In the genomic region with DNA sequence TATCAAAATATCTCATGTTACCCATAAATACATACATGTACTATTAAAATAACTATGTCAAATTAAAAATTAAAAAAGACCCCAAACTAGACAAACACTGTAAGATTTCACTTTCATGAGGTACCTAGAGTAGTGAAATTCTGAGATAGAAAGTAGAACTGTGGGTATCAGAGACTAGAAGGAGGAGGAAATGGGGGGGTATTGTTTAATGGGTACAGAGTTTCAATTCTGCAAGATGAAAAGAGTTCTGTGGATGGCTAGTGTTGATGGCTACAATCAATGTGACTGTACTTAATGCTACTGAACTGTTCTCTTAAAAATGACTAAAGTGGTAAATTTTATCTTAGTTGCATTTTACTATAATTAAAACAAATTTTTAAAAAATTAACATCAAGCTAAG, we compare ENCODE assay signal across 12 cellular contexts. TPM values are rescaled to one million over a fixed set of nuclear protein-coding genes. Genes with fewer than 3 reads are reported as not detected.
DNase-seq lines count a peak whose midpoint lies in the region; ATAC-seq and TF ChIP-seq lines count a peak whose summit lies in the region.
"Had no signal": no experiment of that assay in that cellular context is flagged by ENCODE, and none has a peak within 500 bp of the region (broad histone marks: within the 10 kb centered on the region; RNA-seq: fewer than 3 reads in every experiment).

No MANE protein-coding gene starts in this region.

- no peak overlapping the region for H3K4me3 ChIP-seq in heart left ventricle
- H3K4me3 ChIP-seq: SJCRH30, thyroid gland had no signal

- DNase-seq in activated CD4-positive, CD25-positive, alpha-beta regulatory T cell (lab: John Stamatoyannopoulos, UW): no peak
- DNase-seq in naive B cell (peak; percentile 25), H4 (ENCODE audit: low spot score) (no peak), heart left ventricle (no peak), NOMO-1 treated with dmso at 0.1 percent for 144 hours (lab: John Stamatoyannopoulos, UW; ENCODE audit: unreplicated experiment) (no peak)
- DNase-seq: 8988T, NCI-H187, SJCRH30, thyroid gland had no signal

- peaks cover 16 to 26% of the 10 kb centered on the region in 2 donors for H3K36me3 Mint-ChIP-seq in naive B cell

- peaks cover 5 to 26% (median 17%) of the 10 kb centered on the region in 7 donors for H3K9me3 Mint-ChIP-seq in naive B cell

- peaks cover 68 to 79% (median 70%) of the 10 kb centered on the region in 3 donors for H3K4me1 Mint-ChIP-seq in naive B cell

- TF ChIP-seq CTCF in heart left ventricle (IDR thresholded peaks at IDR 0.05): no peak

- H3K27ac ChIP-seq in heart left ventricle: no peak overlapping the region
- H3K27ac ChIP-seq: SJCRH30, thyroid gland had no signal

- H3K9me3 ChIP-seq in heart left ventricle: peaks cover 0 to 21% (median 5%) of the 10 kb centered on the region in 12 donors
- H3K9me3 ChIP-seq: SJCRH30, thyroid gland had no signal

- no peak for TF ChIP-seq POLR2A in heart left ventricle (IDR thresholded peaks at IDR 0.05)

- intact Hi-C loops in heart left ventricle (cut with DNase I): no loop called here

- peak overlapping the region in 4 of 6 donors; percentile 53 to 85 (median 78) for H3K27ac Mint-ChIP-seq in naive B cell

- ATAC-seq in activated CD4-positive, CD25-positive, alpha-beta regulatory T cell treated with anti-CD3 and anti-CD28 coated beads, Interleukin-2, amount 50 U/mL, for 24 hours: peak; percentile 73 to 76
- ATAC-seq in GM21737 (IDR thresholded peaks at IDR 0.05; ENCODE audit: unreplicated experiment) (peak; percentile 51), HG03442 (IDR thresholded peaks at IDR 0.05; ENCODE audit: unreplicated experiment) (peak; percentile 53), naive B cell (ENCODE audit: low read depth in 2 of 2) (peak; percentile 89 to 92), heart left ventricle (no peak)

- H3K4me1 ChIP-seq in heart left ventricle: peaks cover 0 to 47% (median 18%) of the 10 kb centered on the region in 12 donors
- H3K4me1 ChIP-seq: SJCRH30 had no signal

- H3K4me3 Mint-ChIP-seq in naive B cell: peak overlapping the region in 7 of 8 donors; percentile 43 to 86 (median 74)

- H3K27me3 Mint-ChIP-seq in naive B cell: no peaks in the 10 kb centered on the region

- no peaks in the 10 kb centered on the region for H3K27me3 ChIP-seq in heart left ventricle
- H3K27me3 ChIP-seq: SJCRH30, thyroid gland had no signal

- H3K36me3 ChIP-seq in heart left ventricle: no peaks in the 10 kb centered on the region
- H3K36me3 ChIP-seq: thyroid gland had no signal

RNA-seq across cellular contexts. Expression of gene RFX7, which starts 36.6 kb away (rescaled TPM):
- polyA plus RNA-seq in naive B cell (ENCODE audit: low read depth in 6 of 6): 1 to 10 TPM; 1.4 to 5.4 (median 3.8) TPM
- total RNA-seq in H4 (2014; rRNA removed; shearing (Covaris generic)): 4.1 and 4.9 TPM in 2 replicates
- total RNA-seq in heart left ventricle: 10 to 100 TPM in 4 of 9 donors, 1 to 10 TPM in 5; 6.0 to 15.2 (median 8.2) TPM
- polyA plus RNA-seq in heart left ventricle: 1 to 10 TPM in 1 of 2 donors, under 1 TPM in 1; 0.91 to 2.1 TPM

Comparison
In these comparisons a context has a peak if more than half of its experiments do, and no peak if none do; other contexts are left out.
1. ATAC-seq: peak in activated CD4-positive, CD25-positive, alpha-beta regulatory T cell treated with anti-CD3 and anti-CD28 coated beads, Interleukin-2, amount 50 U/mL, for 24 hours (2 of 2), GM21737 (single experiment), HG03442 (single experiment) and naive B cell (2 of 2); none in heart left ventricle (0 of 4).